Comparison of ENCODE assay signal across 12 cellular contexts in the genomic region with DNA sequence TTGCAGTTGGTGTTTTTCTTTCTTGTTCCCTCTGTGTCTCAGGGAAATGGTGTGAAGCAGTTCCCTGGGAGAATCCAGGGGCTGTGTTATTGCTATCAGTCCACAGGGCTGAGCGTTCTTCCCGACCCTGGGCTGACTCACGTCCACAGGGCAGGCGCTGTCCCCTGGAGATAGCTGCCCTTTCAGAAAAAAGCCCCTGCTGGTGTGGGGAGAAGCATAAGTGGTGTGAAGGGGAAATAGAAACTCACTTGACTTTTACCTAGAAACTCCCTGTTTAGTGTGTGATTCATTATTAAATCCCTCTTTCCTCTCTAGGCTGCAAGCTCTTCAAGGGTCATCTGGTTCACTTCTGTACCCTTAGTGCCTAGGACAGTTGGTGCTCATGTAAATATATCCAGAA.
DNase-seq lines count a peak whose midpoint lies in the region; ATAC-seq and TF ChIP-seq lines count a peak whose summit lies in the region.
"Had no signal": no experiment of that assay in that cellular context is flagged by ENCODE, and none has a peak within 500 bp of the region (broad histone marks: within the 10 kb centered on the region; RNA-seq: fewer than 3 reads in every experiment).

No MANE protein-coding gene starts in this region.

- peaks cover 19% of the 10 kb centered on the region for H3K4me1 Mint-ChIP-seq in Calu3 (ENCODE audit: low read depth, unreplicated experiment)

- no peaks in the 10 kb centered on the region for H3K36me3 ChIP-seq in smooth muscle cell (ENCODE audit: low read depth)

- no peak overlapping the region for H3K9ac ChIP-seq in smooth muscle cell (ENCODE audit: low read depth)

- intact Hi-C loops in Calu3 (cut with micrococcal nuclease; ENCODE audit: unreplicated experiment), result no loop called here

- 28% methylated on average over 4 of the region's 4 CpGs for WGBS in smooth muscle cell (ENCODE audit: low lambda C conversion rate)

- no peaks in the 10 kb centered on the region for H3K79me2 ChIP-seq in smooth muscle cell (ENCODE audit: low read depth)

- no peaks in the 10 kb centered on the region for H3K9me3 Mint-ChIP-seq in Calu3 (ENCODE audit: low read depth, unreplicated experiment)
- H3K9me3 Mint-ChIP-seq: activated CD4-positive, alpha-beta T cell treated with anti-CD3 and anti-CD28 coated beads, Interleukin-2, amount 10 ng/mL, durations not matched to agents 7 days and 5 days had no signal

- no peak overlapping the region for H2AFZ ChIP-seq in smooth muscle cell (ENCODE audit: low read depth)

- H3K4me1 ChIP-seq in foreskin keratinocyte (peaks cover 45% of the 10 kb centered on the region), smooth muscle cell (ENCODE audit: low read depth) (no peaks in the 10 kb centered on the region)
- H3K4me1 ChIP-seq: body of pancreas had no signal

- no peak overlapping the region for H3K27ac Mint-ChIP-seq in Calu3 (ENCODE audit: unreplicated experiment)
- H3K27ac Mint-ChIP-seq: activated CD4-positive, alpha-beta T cell treated with anti-CD3 and anti-CD28 coated beads, Interleukin-2, amount 10 ng/mL, durations not matched to agents 7 days and 5 days had no signal

- H3K27ac ChIP-seq in foreskin keratinocyte (peak overlapping the region; percentile 94), smooth muscle cell (ENCODE audit: low read depth) (no peak overlapping the region)
- H3K27ac ChIP-seq: body of pancreas had no signal

- CTCF ChIA-PET in Calu3 (lab: Charles Lee), result no interaction called here

- BruUV-seq in Calu3 (replicated peaks; lab: Mats Ljungman, UMichigan), result no TSS peak

- TF ChIP-seq CTCF in foreskin keratinocyte (conservative IDR thresholded peaks at IDR 0.05), result no peak
- no peak for TF ChIP-seq CTCF in Calu3 (IDR thresholded peaks at IDR 0.05; ENCODE audit: unreplicated experiment)
- TF ChIP-seq CTCF in smooth muscle cell (IDR thresholded peaks at IDR 0.05; ENCODE audit: borderline replicate concordance, insufficient read depth, poor library complexity, severe bottlenecking), result no peak

- no peak for DNase-seq in foreskin keratinocyte
- no peak for DNase-seq in Calu3
- no peak for DNase-seq in activated gamma-delta T cell treated with Interleukin-2 at 50 U/mL for 16 hours
- no peak for DNase-seq in smooth muscle cell (lab: John Stamatoyannopoulos, UW; ENCODE audit: unreplicated experiment)
- DNase-seq in cortex of kidney (lab: John Stamatoyannopoulos, UW), result no peak
- DNase-seq: activated CD4-positive, alpha-beta T cell treated with anti-CD3 and anti-CD28 coated beads, Interleukin-2, amount 10 ng/mL, durations not matched to agents 7 days and 5 days; body of pancreas; left cardiac atrium; posterior cingulate gyrus had no signal

- H3K4me3 Mint-ChIP-seq in Calu3 (ENCODE audit: low read depth, unreplicated experiment), result no peak overlapping the region
- H3K4me3 Mint-ChIP-seq: activated CD4-positive, alpha-beta T cell treated with anti-CD3 and anti-CD28 coated beads, Interleukin-2, amount 10 ng/mL, durations not matched to agents 7 days and 5 days had no signal

- H3F3A ChIP-seq in smooth muscle cell (ENCODE audit: low read depth), result no peaks in the 10 kb centered on the region

- H4K20me1 ChIP-seq in smooth muscle cell (ENCODE audit: low read depth), result no peaks in the 10 kb centered on the region

- no peaks in the 10 kb centered on the region for H3K9me3 ChIP-seq in smooth muscle cell (replicated peaks; ENCODE audit: low read depth)
- H3K9me3 ChIP-seq: body of pancreas had no signal

- no peak overlapping the region for H3K4me2 ChIP-seq in smooth muscle cell

- no peaks in the 10 kb centered on the region for H3K27me3 Mint-ChIP-seq in Calu3 (ENCODE audit: unreplicated experiment)
- H3K27me3 Mint-ChIP-seq: activated CD4-positive, alpha-beta T cell treated with anti-CD3 and anti-CD28 coated beads, Interleukin-2, amount 10 ng/mL, durations not matched to agents 7 days and 5 days had no signal

- no peaks in the 10 kb centered on the region for H3K36me3 Mint-ChIP-seq in Calu3 (ENCODE audit: insufficient read depth, unreplicated experiment)

- peak; percentile 48 for ATAC-seq in GM18858 (IDR thresholded peaks at IDR 0.05; ENCODE audit: unreplicated experiment)
- ATAC-seq in GM21390 (IDR thresholded peaks at IDR 0.05; ENCODE audit: unreplicated experiment), result peak; percentile 59
- peak; percentile 68 for ATAC-seq in HG03378 (IDR thresholded peaks at IDR 0.05; ENCODE audit: unreplicated experiment)
- no peak for ATAC-seq in foreskin keratinocyte
- ATAC-seq: body of pancreas had no signal

- H3K27me3 ChIP-seq in foreskin keratinocyte (no peaks in the 10 kb centered on the region), smooth muscle cell (ENCODE audit: low read depth) (no peaks in the 10 kb centered on the region)
- H3K27me3 ChIP-seq: body of pancreas had no signal

- H3K4me3 ChIP-seq in smooth muscle cell, result no peak overlapping the region
- H3K4me3 ChIP-seq: body of pancreas had no signal
